ENCODE assay signal across 17 cellular contexts in the genomic region with DNA sequence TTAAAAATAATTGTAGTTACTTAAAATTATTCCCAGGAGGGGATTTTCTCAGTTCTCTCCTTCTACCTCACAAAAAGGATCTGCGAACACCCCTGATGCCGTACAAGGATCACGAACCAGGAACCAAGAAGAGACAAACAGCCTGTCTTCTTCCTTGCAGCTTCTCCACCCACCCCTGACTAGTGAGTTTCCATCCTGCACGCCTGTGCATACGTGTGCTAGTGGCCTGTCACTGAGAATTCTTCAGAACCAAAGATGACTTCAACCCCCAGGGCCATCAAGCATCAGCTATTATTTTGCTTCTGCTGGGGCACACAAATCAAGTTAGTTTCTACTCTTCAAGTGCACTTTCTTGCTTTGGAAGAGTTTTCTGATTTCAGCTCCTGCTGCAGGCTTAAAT.
DNase-seq lines count a peak whose midpoint lies in the region; ATAC-seq and TF ChIP-seq lines count a peak whose summit lies in the region.
"Had no signal": no experiment of that assay in that cellular context is flagged by ENCODE, and none has a peak within 500 bp of the region (broad histone marks: within the 10 kb centered on the region; RNA-seq: fewer than 3 reads in every experiment).

No MANE protein-coding gene starts in this region.

- POLR2A ChIA-PET in activated B cell treated with CpG ODN at 0.5 μM for 24 hours (lab: Charles Lee) = interaction anchor here (1.8 to 1.9 kb wide), 2 partner anchors 17 to 175 kb away, joined by 6 to 12 read pairs; a partner anchor contains a TSS

- no peak overlapping the region for H3K4me3 Mint-ChIP-seq in CD4-positive, CD25-positive, alpha-beta regulatory T cell
- H3K4me3 Mint-ChIP-seq in activated B cell treated with CpG ODN at 0.5 μM for 24 hours = no peak overlapping the region
- H3K4me3 Mint-ChIP-seq: activated T-cell treated with anti-CD3 and anti-CD28 coated beads, Interleukin-2, amount 50 U/mL, for 4 hours had no signal

- H3K36me3 ChIP-seq in CD4-positive, CD25-positive, alpha-beta regulatory T cell (ENCODE audit: control insufficient read depth, insufficient read depth, low read length) = no peaks in the 10 kb centered on the region
- H3K36me3 ChIP-seq: esophagus muscularis mucosa, left lung had no signal

- intact Hi-C loops in activated B cell treated with CpG ODN at 0.5 μM for 24 hours (cut with micrococcal nuclease) = no loop called here

- CTCF ChIA-PET in activated B cell treated with CpG ODN at 0.5 μM for 24 hours (lab: Charles Lee) = no interaction called here

- H3K36me3 Mint-ChIP-seq in CD4-positive, CD25-positive, alpha-beta regulatory T cell = no peaks in the 10 kb centered on the region
- no peaks in the 10 kb centered on the region for H3K36me3 Mint-ChIP-seq in activated B cell treated with CpG ODN at 0.5 μM for 24 hours (ENCODE audit: low read depth)

- H3K4me1 Mint-ChIP-seq in CD4-positive, CD25-positive, alpha-beta regulatory T cell = peaks cover 11 to 25% (median 17%) of the 10 kb centered on the region in 4 donors
- peaks cover 23% of the 10 kb centered on the region for H3K4me1 Mint-ChIP-seq in activated B cell treated with CpG ODN at 0.5 μM for 24 hours

- TF ChIP-seq CTCF in activated B cell treated with CpG ODN at 0.5 μM for 24 hours (IDR thresholded peaks at IDR 0.05) = no peak

- no peaks in the 10 kb centered on the region for H3K9me3 Mint-ChIP-seq in CD4-positive, CD25-positive, alpha-beta regulatory T cell
- no peaks in the 10 kb centered on the region for H3K9me3 Mint-ChIP-seq in activated B cell treated with CpG ODN at 0.5 μM for 24 hours
- H3K9me3 Mint-ChIP-seq: activated T-cell treated with anti-CD3 and anti-CD28 coated beads, Interleukin-2, amount 50 U/mL, for 4 hours had no signal

- no peak overlapping the region for H3K27ac ChIP-seq in CD4-positive, CD25-positive, alpha-beta regulatory T cell (ENCODE audit: insufficient read depth, low read length, poor library complexity, severe bottlenecking)
- H3K27ac ChIP-seq: esophagus muscularis mucosa, left lung had no signal

- no peak overlapping the region for H3K4me3 ChIP-seq in CD4-positive, CD25-positive, alpha-beta regulatory T cell (ENCODE audit: low read depth, low read length)
- H3K4me3 ChIP-seq: esophagus muscularis mucosa, left lung had no signal

- H3K27ac Mint-ChIP-seq in CD4-positive, CD25-positive, alpha-beta regulatory T cell = peak overlapping the region in 2 of 3 donors; percentile 4 to 38
- no peak overlapping the region for H3K27ac Mint-ChIP-seq in activated B cell treated with CpG ODN at 0.5 μM for 24 hours

- H3K27me3 ChIP-seq in CD4-positive, CD25-positive, alpha-beta regulatory T cell (ENCODE audit: control insufficient read depth, insufficient read depth, low read length) = no peaks in the 10 kb centered on the region
- H3K27me3 ChIP-seq: esophagus muscularis mucosa, left lung had no signal

- no peak for DNase-seq in CD4-positive, CD25-positive, alpha-beta regulatory T cell
- DNase-seq in activated B cell treated with CpG ODN at 0.5 μM for 24 hours = no peak
- DNase-seq in medulla oblongata (ENCODE audit: extremely low spot score) = peak; percentile 16
- no peak for DNase-seq in AML-193 (lab: John Stamatoyannopoulos, UW)
- no peak for DNase-seq in NCI-H128 (lab: John Stamatoyannopoulos, UW; ENCODE audit: unreplicated experiment)
- DNase-seq: activated CD4-positive, alpha-beta T cell treated with anti-CD3 and anti-CD28 coated beads for 48 hours; GDM1; left lung; NCI-H1436 treated with DMSO at 0.1 percent for 48 hours; right cardiac atrium had no signal

- ATAC-seq in CD4-positive, CD25-positive, alpha-beta regulatory T cell (ENCODE audit: low read depth in 2 of 2) = no peak
- ATAC-seq in GM18907 (IDR thresholded peaks at IDR 0.05; ENCODE audit: unreplicated experiment) (peak; percentile 17), activated B cell treated with CpG ODN at 0.5 μM for 24 hours (ENCODE audit: low read depth) (peak; percentile 44), GM19023 (IDR thresholded peaks at IDR 0.05; ENCODE audit: unreplicated experiment) (no peak), HG03469 (IDR thresholded peaks at IDR 0.05; ENCODE audit: unreplicated experiment) (no peak)
- ATAC-seq: HepG2, left lung, right cardiac atrium, SK-N-SH treated with all-trans-retinoic acid at 6 μM for 48 hours had no signal

- H3K9me3 ChIP-seq in CD4-positive, CD25-positive, alpha-beta regulatory T cell (ENCODE audit: control insufficient read depth in 2 of 2, low read length in 2 of 2) = no peaks in the 10 kb centered on the region
- H3K9me3 ChIP-seq: esophagus muscularis mucosa, left lung had no signal

- no peaks in the 10 kb centered on the region for H3K4me1 ChIP-seq in CD4-positive, CD25-positive, alpha-beta regulatory T cell (ENCODE audit: control insufficient read depth, insufficient read depth, low read length, poor library complexity, severe bottlenecking)
- H3K4me1 ChIP-seq: esophagus muscularis mucosa, left lung had no signal

- H3K27me3 Mint-ChIP-seq in CD4-positive, CD25-positive, alpha-beta regulatory T cell = no peaks in the 10 kb centered on the region
- H3K27me3 Mint-ChIP-seq in activated B cell treated with CpG ODN at 0.5 μM for 24 hours = no peaks in the 10 kb centered on the region

Comparison
In these comparisons a context has a peak if more than half of its experiments do, and no peak if none do; other contexts are left out.
1. ATAC-seq: peak in GM18907 (single experiment) and activated B cell treated with CpG ODN at 0.5 μM for 24 hours (single experiment); none in CD4-positive, CD25-positive, alpha-beta regulatory T cell (0 of 2), GM19023 (single experiment) and HG03469 (single experiment).